In genomic region chr15:90594297-90594696, GRCh38 we compare ENCODE assay signal across 8 cellular contexts.
DNase-seq lines count a peak whose midpoint lies in the region; ATAC-seq and TF ChIP-seq lines count a peak whose summit lies in the region.

No MANE protein-coding gene starts in this region.

- H3K9ac ChIP-seq in neural progenitor cell = no peak overlapping the region

- H3K27ac ChIP-seq in spleen (peak overlapping the region; percentile 64 to 92 (median 80)), neural progenitor cell (no peak overlapping the region)

- peak overlapping the region; percentile 80 for H3K4me3 Mint-ChIP-seq in activated T-cell treated with anti-CD3 and anti-CD28 coated beads, Interleukin-2, amount 50 U/mL, for 24 hours
- no peak overlapping the region for H3K4me3 Mint-ChIP-seq in neural progenitor cell

- no peak for TF ChIP-seq CTCF in spleen (IDR thresholded peaks at IDR 0.05 in 8 of 11, conservative IDR thresholded peaks at IDR 0.05 in 3 of 11)
- no peak for TF ChIP-seq CTCF in neural progenitor cell (IDR thresholded peaks at IDR 0.05)

- peaks cover 79% of the 10 kb centered on the region for H3K4me1 Mint-ChIP-seq in activated T-cell treated with anti-CD3 and anti-CD28 coated beads, Interleukin-2, amount 50 U/mL, for 24 hours (ENCODE audit: low read depth)
- peaks cover 16% of the 10 kb centered on the region for H3K4me1 Mint-ChIP-seq in neural progenitor cell

- intact Hi-C loops in spleen (cut with DNase I; ENCODE audit: low total_unique reads) = no loop called here

- H3K27ac Mint-ChIP-seq in activated T-cell treated with anti-CD3 and anti-CD28 coated beads, Interleukin-2, amount 50 U/mL, for 24 hours = peak overlapping the region; percentile 100
- no peak overlapping the region for H3K27ac Mint-ChIP-seq in neural progenitor cell

- H3K79me2 ChIP-seq in neural progenitor cell (ENCODE audit: low read depth) = no peaks in the 10 kb centered on the region

- peaks cover 67% of the 10 kb centered on the region for H3K36me3 Mint-ChIP-seq in activated T-cell treated with anti-CD3 and anti-CD28 coated beads, Interleukin-2, amount 50 U/mL, for 24 hours (ENCODE audit: low read depth)
- peaks cover 7% of the 10 kb centered on the region for H3K36me3 Mint-ChIP-seq in neural progenitor cell

- TF ChIP-seq POLR2A in spleen (IDR thresholded peaks at IDR 0.05) = peak in 1 of 3 donors; percentile 19

- H3K4me3 ChIP-seq in spleen = peak overlapping the region in 2 of 8 donors; percentile 9 to 52
- H3K4me3 ChIP-seq in neural progenitor cell = no peak overlapping the region

- WGBS in spleen, 5 donors = 8 to 13% (median 13%) methylated on average over 9 of the region's 9 CpGs

- H3K27me3 ChIP-seq in spleen (replicated peaks in 1 of 7) = no peaks in the 10 kb centered on the region
- H3K27me3 ChIP-seq in neural progenitor cell = no peaks in the 10 kb centered on the region

- DNase-seq in GM19238 (ENCODE audit: insufficient read length, low spot score) = peak; percentile 22
- peak; percentile 95 for DNase-seq in NCI-H460 (ENCODE audit: extremely low read depth, low read depth)
- DNase-seq in activated T-cell treated with anti-CD3 and anti-CD28 coated beads, Interleukin-2, amount 50 U/mL, for 24 hours = peak; percentile 80
- peak; percentile 86 for DNase-seq in germinal center (ENCODE audit: low spot score)
- DNase-seq in spleen = peak; percentile 95
- no peak for DNase-seq in SW480 (ENCODE audit: low spot score)
- DNase-seq in neural progenitor cell (ENCODE audit: low spot score) = no peak

- H4K20me1 ChIP-seq in neural progenitor cell (ENCODE audit: low read depth) = no peaks in the 10 kb centered on the region

- H3K4me1 ChIP-seq in spleen (peaks cover 27 to 92% (median 63%) of the 10 kb centered on the region in 6 donors), neural progenitor cell (peaks cover 5% of the 10 kb centered on the region)

- no peak overlapping the region for H3K4me2 ChIP-seq in neural progenitor cell

- no peaks in the 10 kb centered on the region for H3K9me3 ChIP-seq in spleen
- H3K9me3 ChIP-seq in neural progenitor cell (ENCODE audit: low read depth) = no peaks in the 10 kb centered on the region

- H3K9me3 Mint-ChIP-seq in activated T-cell treated with anti-CD3 and anti-CD28 coated beads, Interleukin-2, amount 50 U/mL, for 24 hours = no peaks in the 10 kb centered on the region
- no peaks in the 10 kb centered on the region for H3K9me3 Mint-ChIP-seq in neural progenitor cell

- ATAC-seq in GM18519 (IDR thresholded peaks at IDR 0.05; ENCODE audit: low FRiP score, unreplicated experiment) = no peak

- no peaks in the 10 kb centered on the region for H3K27me3 Mint-ChIP-seq in activated T-cell treated with anti-CD3 and anti-CD28 coated beads, Interleukin-2, amount 50 U/mL, for 24 hours
- peaks cover under 1% of the 10 kb centered on the region for H3K27me3 Mint-ChIP-seq in neural progenitor cell (ENCODE audit: insufficient read depth, low read depth)

- H2AFZ ChIP-seq in neural progenitor cell (replicated peaks) = no peak overlapping the region

- H3F3A ChIP-seq in neural progenitor cell (ENCODE audit: low read depth) = no peaks in the 10 kb centered on the region

- H3K36me3 ChIP-seq in spleen = no peaks in the 10 kb centered on the region
- H3K36me3 ChIP-seq in neural progenitor cell = no peaks in the 10 kb centered on the region

Comparison
In these comparisons a context has a peak if more than half of its experiments do, and no peak if none do; other contexts are left out.
1. DNase-seq: peak in GM19238 (single experiment), NCI-H460 (single experiment), activated T-cell treated with anti-CD3 and anti-CD28 coated beads, Interleukin-2, amount 50 U/mL, for 24 hours (single experiment), germinal center (single experiment) and spleen (single experiment); none in SW480 (single experiment) and neural progenitor cell (single experiment).